ENCODE assay signal across 7 cellular contexts in the genomic region with DNA sequence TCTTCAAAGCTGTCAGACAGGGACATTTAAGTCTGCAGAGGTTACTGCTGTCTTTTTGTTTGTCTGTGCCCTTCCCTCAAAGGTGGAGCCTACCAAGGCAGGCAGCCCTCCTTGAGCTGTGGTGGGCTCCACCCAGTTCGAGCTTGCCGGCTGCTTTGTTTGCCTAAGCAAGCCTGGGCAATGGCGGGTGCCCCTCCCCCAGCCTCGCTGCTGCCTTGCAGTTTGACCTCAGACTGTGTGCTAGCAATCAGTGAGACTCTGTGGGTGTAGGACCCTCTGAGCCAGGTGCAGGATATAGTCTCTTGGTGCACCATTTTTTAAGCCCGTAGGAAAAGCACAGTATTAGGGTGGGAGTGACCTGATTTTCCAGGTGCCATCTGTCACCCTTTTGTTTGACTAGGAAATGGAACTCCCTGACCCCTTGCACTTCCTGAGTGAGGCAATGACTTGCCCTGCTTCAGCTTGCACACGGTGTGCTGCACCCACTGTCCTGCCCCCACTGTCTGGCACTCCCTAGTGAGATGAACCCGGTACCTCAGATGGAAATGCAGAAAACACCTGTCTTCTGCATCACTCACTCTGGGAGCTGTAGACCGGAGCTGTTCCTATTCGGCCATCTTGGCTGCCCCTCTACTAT. TPM values are rescaled to one million over a fixed set of nuclear protein-coding genes. Genes with fewer than 3 reads are reported as not detected.
DNase-seq lines count a peak whose midpoint lies in the region; ATAC-seq, FAIRE-seq and TF ChIP-seq lines count a peak whose summit lies in the region.
"Not testable (repeated sequence)": the region's sequence is repeated elsewhere in the genome, so short reads cannot be mapped to it uniquely, and the experiment has no call there.

No MANE protein-coding gene starts in this region.

- ATAC-seq in A549: not testable (repeated sequence)

- intact Hi-C loops in MCF 10A (cut with micrococcal nuclease); esophagus muscularis mucosa (cut with DNase I); transverse colon (cut with DNase I; ENCODE audit: low total_unique reads): not testable (repeated sequence)

- not testable (repeated sequence) for TF ChIP-seq POLR2A in A549 (IDR thresholded peaks at IDR 0.05; ENCODE audit: low read length); esophagus muscularis mucosa (IDR thresholded peaks at IDR 0.05; ENCODE audit: low read depth); transverse colon (IDR thresholded peaks at IDR 0.05)

- H3K27ac Mint-ChIP-seq in MCF 10A (ENCODE audit: low read depth, unreplicated experiment): not testable (repeated sequence)

- POLR2A ChIA-PET in A549 (lab: Yijun Ruan, JAX); RWPE1 (lab: Yijun Ruan, JAX; ENCODE audit: low non-redundant PET); MCF 10A (lab: Yijun Ruan, JAX): not testable (repeated sequence)

- not testable (repeated sequence) for H3K4me3 ChIP-seq in A549; Jurkat, Clone E6-1 (ENCODE audit: low read length); esophagus muscularis mucosa; transverse colon

- TF ChIP-seq RAD21 in A549 (conservative IDR thresholded peaks at IDR 0.05 in 1 of 2, IDR thresholded peaks at IDR 0.05 in 1 of 2): not testable (repeated sequence)

- not testable (repeated sequence) for H3K4me1 ChIP-seq in A549, esophagus muscularis mucosa, transverse colon

- H3K27me3 ChIP-seq in esophagus muscularis mucosa, transverse colon: not testable (repeated sequence)

- H3K9me3 Mint-ChIP-seq in MCF 10A (ENCODE audit: unreplicated experiment): peaks cover 28% of the 10 kb centered on the region

- H3K9me3 ChIP-seq in A549: peaks cover 12% of the 10 kb centered on the region; the same call in 2 of the 3 replicates
- H3K9me3 ChIP-seq in esophagus muscularis mucosa, transverse colon: not testable (repeated sequence)

- H3K36me3 ChIP-seq in esophagus muscularis mucosa, transverse colon: not testable (repeated sequence)

- not testable (repeated sequence) for H3K27me3 Mint-ChIP-seq in MCF 10A (ENCODE audit: insufficient read depth, unreplicated experiment)

- BruUV-seq in MCF 10A (replicated peaks; lab: Mats Ljungman, UMichigan): not testable (repeated sequence)

- not testable (repeated sequence) for H3K4me3 Mint-ChIP-seq in MCF 10A (ENCODE audit: unreplicated experiment)

- FAIRE-seq in A549 (lab: Jason Lieb, UNC): not testable (repeated sequence)

- WGBS in A549 (ENCODE audit: missing lambda C conversion rate): 19% methylated on average over 5 of the region's 9 CpGs
- 94% methylated on average over 6 of the region's 9 CpGs for WGBS in esophagus muscularis mucosa
- WGBS in transverse colon (ENCODE audit: low coverage in 1 of 2), 2 donors: 64 to 100% methylated on average over 3 to 9 of the region's 9 CpGs

- H3K36me3 Mint-ChIP-seq in MCF 10A (ENCODE audit: insufficient read depth, unreplicated experiment): not testable (repeated sequence)

- in situ Hi-C loops in transverse colon (cut with MboI; ENCODE audit: low pct_ligation_motif_present in 1 of 4, low pct_unique_long_range_greater_than_20kb in 1 of 4, low sequenced_read_pairs in 3 of 4): not testable (repeated sequence)

- peak overlapping the region; percentile 50 for H3K4me2 ChIP-seq in A549

- not testable (repeated sequence) for TF ChIP-seq EP300 in A549 (IDR thresholded peaks at IDR 0.05); esophagus muscularis mucosa (IDR thresholded peaks at IDR 0.05); transverse colon (IDR thresholded peaks at IDR 0.05; ENCODE audit: low read depth)

- H3K27ac ChIP-seq in A549; esophagus muscularis mucosa (replicated peaks in 1 of 4); transverse colon: not testable (repeated sequence)
- H3K27ac ChIP-seq in RWPE1: peak overlapping the region; percentile 70

- DNase-seq in A549 (ENCODE audit: low read depth in 1 of 2, low spot score in 1 of 2); RWPE1 (ENCODE audit: low spot score): not testable (repeated sequence)
- DNase-seq in Jurkat, Clone E6-1 (ENCODE audit: low read depth, low spot score): peak; percentile 6
- DNase-seq in NCI-H82 (lab: John Stamatoyannopoulos, UW) (peak; percentile 17), MCF 10A (ENCODE audit: unreplicated experiment) (peak; percentile 54), esophagus muscularis mucosa (ENCODE audit: extremely low spot score) (peak; percentile 82), transverse colon (peak; percentile 13)

- H3K4me1 Mint-ChIP-seq in MCF 10A (ENCODE audit: insufficient read depth, unreplicated experiment): peaks cover 10% of the 10 kb centered on the region

- CTCF ChIA-PET in A549 (lab: Yijun Ruan, JAX): not testable (repeated sequence)
- CTCF ChIA-PET in RWPE1 (lab: Yijun Ruan, JAX) (interaction anchor here (0.5 kb wide), 1 partner anchor 350 kb away, joined by 4 read pairs; no protein-coding TSS in a partner anchor), MCF 10A (lab: Yijun Ruan, JAX) (interaction anchor here (0.6 to 0.7 kb wide), 2 partner anchors 12 to 206 kb away, joined by 3 read pairs; no protein-coding TSS in a partner anchor)

- TF ChIP-seq CTCF in A549 (IDR thresholded peaks at IDR 0.05); RWPE1 (conservative IDR thresholded peaks at IDR 0.05; ENCODE audit: low read depth); MCF 10A (IDR thresholded peaks at IDR 0.05; ENCODE audit: unreplicated experiment); esophagus muscularis mucosa (IDR thresholded peaks at IDR 0.05); transverse colon (IDR thresholded peaks at IDR 0.05): not testable (repeated sequence)

RNA-seq across cellular contexts. Expression of a gene that starts 35.4 kb away (rescaled TPM):
- polyA plus RNA-seq in A549 (2011; rRNA removed): 10.9 and 12.0 TPM in 2 replicates
- polyA plus RNA-seq in A549 (2012; cell fraction: cytosol; rRNA removed): 2.7 and 3.2 TPM in 2 replicates
- polyA plus RNA-seq in A549 (2012; cell fraction: nucleus; rRNA removed): 1.4 and 1.5 TPM in 2 replicates
- 4.1 to 5.4 TPM (median 4.6 TPM) in 3 replicates for polyA plus RNA-seq in A549 (2017; fragmentation: RNase III; extraction: RNeasy Plus Mini Kit Qiagen cat#74134 plus additional on column Dnase treatment)
- 2.9 and 3.3 TPM in 2 replicates for polyA minus RNA-seq in A549 (2011; rRNA and poly(A)+ RNA removed)
- not detected for polyA plus RNA-seq in Jurkat, Clone E6-1 (2012; ENCODE audit: insufficient read depth, insufficient read length)
- total RNA-seq in MCF 10A (2022): 10.8 and 11.1 TPM in 2 replicates
- 1 to 10 TPM in 3 of 4 donors, under 1 TPM in 1; 0.98 to 2.3 (median 1.6) TPM for total RNA-seq in esophagus muscularis mucosa
- 10 to 100 TPM in 3 of 4 donors, 1 to 10 TPM in 1; 2.4 to 33.7 (median 12.2) TPM for total RNA-seq in transverse colon
